In the genomic region with DNA sequence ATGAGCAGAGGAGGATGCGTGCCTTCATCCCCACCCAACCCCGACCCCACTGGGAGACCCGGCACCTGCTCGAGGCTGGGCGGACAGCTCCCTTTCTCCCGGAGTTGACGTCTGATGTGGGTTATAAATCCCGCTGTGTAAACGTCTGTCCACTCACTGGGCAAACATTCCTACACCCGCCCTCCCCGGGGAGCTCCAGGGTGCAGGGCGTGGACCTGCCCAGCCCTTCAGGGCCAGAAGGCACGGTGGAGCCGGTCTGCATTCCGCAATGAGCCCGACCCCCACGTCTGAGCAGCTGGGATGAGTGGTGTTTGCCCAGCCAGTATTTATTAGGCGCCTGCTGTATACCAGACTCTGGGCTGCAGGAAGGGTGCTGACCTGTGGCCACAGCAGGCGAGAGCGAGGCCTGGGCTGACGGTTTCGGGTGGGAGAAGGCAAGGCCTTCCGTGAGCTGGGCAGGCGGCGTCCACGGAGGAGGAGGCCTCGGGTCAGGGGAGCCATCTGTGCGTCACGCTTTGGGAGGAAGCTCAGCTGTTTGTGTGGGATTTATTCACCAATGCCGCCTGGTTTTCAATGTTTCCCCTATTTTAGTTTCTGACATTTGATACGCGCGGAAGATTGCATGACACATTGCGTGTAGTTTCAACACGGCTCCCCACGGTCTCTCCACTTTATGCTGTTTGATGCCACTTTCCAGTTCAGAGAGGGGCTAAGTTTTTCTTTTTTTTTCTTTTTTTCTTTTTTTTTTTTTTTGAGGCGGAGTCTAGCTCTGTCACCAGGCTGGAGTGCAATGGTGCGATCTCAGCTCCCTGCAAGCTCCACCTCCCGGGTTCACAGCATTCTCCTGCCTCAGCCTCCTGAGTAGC, we compare ENCODE assay signal across 8 cellular contexts. TPM values are rescaled to one million over a fixed set of nuclear protein-coding genes. Genes with fewer than 3 reads are reported as not detected.
A peak's percentile ranks its signal among the peaks of the same experiment; 100 is the strongest.
DNase-seq lines count a peak whose midpoint lies in the region; ATAC-seq and TF ChIP-seq lines count a peak whose summit lies in the region.

No MANE protein-coding gene starts in this region.

- peak overlapping the region in 1 of 4 donors; percentile 16 for H3K4me3 ChIP-seq in esophagus muscularis mucosa
- H3K4me3 ChIP-seq in thyroid gland (replicated peaks in 1 of 3) = no peak overlapping the region

- peaks cover 0 to 7% (median 4%) of the 10 kb centered on the region in 4 donors for H3K4me1 ChIP-seq in esophagus muscularis mucosa
- peaks cover 0 to 14% of the 10 kb centered on the region in 2 donors for H3K4me1 ChIP-seq in thyroid gland

- no peaks in the 10 kb centered on the region for H3K36me3 Mint-ChIP-seq in osteocyte (ENCODE audit: unreplicated experiment)

- TF ChIP-seq POLR2A in esophagus muscularis mucosa (IDR thresholded peaks at IDR 0.05; ENCODE audit: low read depth) = no peak
- no peak for TF ChIP-seq POLR2A in thyroid gland (IDR thresholded peaks at IDR 0.05)

- intact Hi-C loops in esophagus muscularis mucosa (cut with DNase I) (no loop called here), thyroid gland (cut with DNase I) (no loop called here)

- H3K27ac ChIP-seq in esophagus muscularis mucosa (replicated peaks in 1 of 4) (peak overlapping the region in 3 of 4 donors; percentile 43 to 68 (median 43)), thyroid gland (no peak overlapping the region)

- no peak for TF ChIP-seq EP300 in esophagus muscularis mucosa (IDR thresholded peaks at IDR 0.05)

- WGBS in esophagus muscularis mucosa = 42% methylated on average over 23 of the region's 39 CpGs
- WGBS in thyroid gland, 2 donors = 61 to 65% methylated on average over 22 to 28 of the region's 39 CpGs

- no peak for TF ChIP-seq CTCF in esophagus muscularis mucosa (IDR thresholded peaks at IDR 0.05)
- no peak for TF ChIP-seq CTCF in osteocyte (IDR thresholded peaks at IDR 0.05)
- TF ChIP-seq CTCF in thyroid gland (IDR thresholded peaks at IDR 0.05) = no peak

- ATAC-seq in GM19351 (IDR thresholded peaks at IDR 0.05; ENCODE audit: unreplicated experiment) = no peak

- DNase-seq in COR-L47 (lab: John Stamatoyannopoulos, UW) (peak; percentile 46), NCI-H69 (lab: John Stamatoyannopoulos, UW) (peak; percentile 86), esophagus muscularis mucosa (ENCODE audit: extremely low spot score) (no peak), osteocyte (ENCODE audit: extremely low spot score, unreplicated experiment) (peak; percentile 96), thyroid gland (no peak), DMS 273 (lab: John Stamatoyannopoulos, UW; ENCODE audit: unreplicated experiment) (no peak), NCI-H1105 (lab: John Stamatoyannopoulos, UW) (no peak)

- H3K4me3 Mint-ChIP-seq in osteocyte (ENCODE audit: unreplicated experiment) = peak overlapping the region; percentile 38

- H3K27me3 Mint-ChIP-seq in osteocyte (ENCODE audit: unreplicated experiment) = no peaks in the 10 kb centered on the region

- H3K27me3 ChIP-seq in esophagus muscularis mucosa (peaks cover 0 to 38% (median 0%) of the 10 kb centered on the region in 4 donors), thyroid gland (no peaks in the 10 kb centered on the region)

- peaks cover 0 to 9% (median 5%) of the 10 kb centered on the region in 4 donors for H3K9me3 ChIP-seq in esophagus muscularis mucosa
- H3K9me3 ChIP-seq in thyroid gland = no peaks in the 10 kb centered on the region

- H3K4me1 Mint-ChIP-seq in osteocyte (ENCODE audit: unreplicated experiment) = peaks cover 35% of the 10 kb centered on the region

- peaks cover 0 to 4% (median 2%) of the 10 kb centered on the region in 4 donors for H3K36me3 ChIP-seq in esophagus muscularis mucosa
- no peaks in the 10 kb centered on the region for H3K36me3 ChIP-seq in thyroid gland

- H3K27ac Mint-ChIP-seq in osteocyte (ENCODE audit: unreplicated experiment) = peak overlapping the region; percentile 99

- H3K9me3 Mint-ChIP-seq in osteocyte (ENCODE audit: unreplicated experiment) = no peaks in the 10 kb centered on the region

RNA-seq across cellular contexts. Expression of gene MISP, which starts 2.0 kb away (rescaled TPM):
- 1 to 10 TPM in 1 of 4 donors, not detected in 3; 2.0 TPM for total RNA-seq in esophagus muscularis mucosa
- 1.1 and 1.3 TPM in 2 replicates for total RNA-seq in osteocyte
- under 1 TPM in 2 of 4 donors, not detected in 2; 0.63 to 0.68 TPM for total RNA-seq in thyroid gland

RNA-seq across cellular contexts. Expression of gene PALM, which starts 44.1 kb away (rescaled TPM):
- total RNA-seq in esophagus muscularis mucosa (100 to 1,000 TPM in 1 of 4 donors, 10 to 100 TPM in 3; 42.8 to 119 (median 70.8) TPM), osteocyte (236 and 251 TPM in 2 replicates), thyroid gland (10 to 100 TPM; 18.9 to 45.5 (median 27.7) TPM)

RNA-seq across cellular contexts. Expression of gene PTBP1, which starts 44.4 kb away (rescaled TPM):
- total RNA-seq in esophagus muscularis mucosa (100 to 1,000 TPM in 1 of 4 donors, 10 to 100 TPM in 3; 76.8 to 110 (median 95.3) TPM), osteocyte (339 and 370 TPM in 2 replicates), thyroid gland (100 to 1,000 TPM; 161 to 277 (median 199) TPM)

RNA-seq across cellular contexts. Expression of gene PRSS57, which starts 57.6 kb away (rescaled TPM):
- under 1 TPM in 1 of 4 donors, not detected in 3; 0.34 TPM for total RNA-seq in esophagus muscularis mucosa
- total RNA-seq in osteocyte = not detected in 2 replicates
- total RNA-seq in thyroid gland = not detected

Comparison
In these comparisons a context has a peak if more than half of its experiments do, and no peak if none do; other contexts are left out.
1. DNase-seq: peak in COR-L47 (single experiment), NCI-H69 (single experiment) and osteocyte (single experiment); none in esophagus muscularis mucosa (single experiment), thyroid gland (0 of 2), DMS 273 (single experiment) and NCI-H1105 (single experiment).
2. H3K27ac ChIP-seq: peak in esophagus muscularis mucosa (3 of 4); none in thyroid gland (0 of 3).